Comparison of ENCODE assay signal across 16 cellular contexts in genomic region chr1:242690849-242691602, GRCh38.
"Had no signal": no experiment of that assay in that cellular context is flagged by ENCODE, and none has a peak within 500 bp of the region (broad histone marks: within the 10 kb centered on the region; RNA-seq: fewer than 3 reads in every experiment).

No MANE protein-coding gene starts in this region.

- H3K4me3 ChIP-seq: psoas muscle, sigmoid colon, stomach, thoracic aorta had no signal

- H3K36me3 ChIP-seq: sigmoid colon, spleen, stomach, thoracic aorta had no signal

- H3K27ac ChIP-seq: psoas muscle, sigmoid colon, spleen, stomach, thoracic aorta had no signal

- ATAC-seq: natural killer cell treated with Interleukin-12 subunit alpha and Interleukin-12 subunit beta and Interleukin-15 and Interleukin-18, amount 100 ng/mL, for 72 hours; psoas muscle had no signal

- H3K4me1 ChIP-seq: psoas muscle, sigmoid colon had no signal

- H3K9me3 ChIP-seq: psoas muscle, sigmoid colon, thoracic aorta had no signal

- DNase-seq: activated naive CD4-positive, alpha-beta T cell; activated naive CD8-positive, alpha-beta T cell treated with anti-CD3 and anti-CD28 coated beads, Interleukin-2, amount 10 ng/mL, durations not matched to agents 7 days and 5 days; central memory CD4-positive, alpha-beta T cell; cortex of kidney; effector CD8-positive, alpha-beta T cell; foreskin fibroblast; glutamatergic neuron; kidney; mesenchymal stem cell; psoas muscle; sigmoid colon; spleen; stomach; T-helper 9 cell had no signal

- H3K27me3 ChIP-seq: sigmoid colon, spleen, stomach had no signal
